In the genomic region with DNA sequence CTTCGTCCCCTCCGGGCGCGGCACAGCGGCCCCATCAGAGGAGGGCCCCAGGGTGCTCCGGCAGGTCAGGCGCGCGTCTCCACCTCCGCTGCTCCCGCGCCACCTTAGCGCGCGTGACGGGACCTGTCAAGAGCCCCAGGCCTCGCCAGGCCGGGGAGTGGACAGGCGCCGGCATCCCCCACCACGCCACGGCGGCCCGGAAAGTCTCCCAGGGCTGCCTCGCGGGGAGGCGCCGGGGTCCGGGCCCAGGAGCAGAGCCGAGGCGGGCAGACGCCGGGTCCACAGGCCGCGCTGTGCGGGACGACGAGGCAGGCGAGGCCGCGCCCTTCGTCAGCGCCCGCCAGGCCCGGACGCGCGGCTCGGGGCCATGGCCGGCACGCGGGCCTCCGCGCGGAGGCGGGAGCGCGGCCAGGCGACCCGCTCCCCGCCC, we compare ENCODE assay signal across 8 cellular contexts. TPM values are rescaled to one million over a fixed set of nuclear protein-coding genes. Genes with fewer than 3 reads are reported as not detected.
DNase-seq lines count a peak whose midpoint lies in the region; ATAC-seq and TF ChIP-seq lines count a peak whose summit lies in the region.

No MANE protein-coding gene starts in this region.

- H3K79me2 ChIP-seq in PC-3 (ENCODE audit: low read length) = peaks cover 51% of the 10 kb centered on the region

- CTCF ChIA-PET in PC-3 (lab: Charles Lee) = no interaction called here

- H3K27ac Mint-ChIP-seq in activated naive CD8-positive, alpha-beta T cell treated with anti-CD3 and anti-CD28 coated beads for 36 hours = peak overlapping the region; percentile 81

- TF ChIP-seq CTCF in PC-3 (conservative IDR thresholded peaks at IDR 0.05; ENCODE audit: low read depth, low read length) = no peak

- H3K9me2 ChIP-seq in PC-3 (replicated peaks; ENCODE audit: low read length) = no peaks in the 10 kb centered on the region

- no peaks in the 10 kb centered on the region for H3K9me3 Mint-ChIP-seq in activated naive CD8-positive, alpha-beta T cell treated with anti-CD3 and anti-CD28 coated beads for 36 hours

- H3K4me3 ChIP-seq in PC-3 (ENCODE audit: low read length) = peak overlapping the region; percentile 88

- H3K9me3 ChIP-seq in PC-3 (ENCODE audit: low read length) = no peaks in the 10 kb centered on the region

- H3K27ac ChIP-seq in PC-3 (ENCODE audit: low read length) = peak overlapping the region; percentile 27; the same call in 1 of the 2 replicates

- H3K36me3 ChIP-seq in PC-3 (ENCODE audit: low read depth, low read length) = no peaks in the 10 kb centered on the region

- ATAC-seq in HG02852 (IDR thresholded peaks at IDR 0.05; ENCODE audit: unreplicated experiment) (peak; percentile 28), PC-3 (peak; percentile 31), left ventricle myocardium superior (peak; percentile 42)

- H3K4me1 ChIP-seq in PC-3 (ENCODE audit: insufficient read depth, low read length) = peaks cover 33% of the 10 kb centered on the region

- DNase-seq in DMS 273 (lab: John Stamatoyannopoulos, UW; ENCODE audit: unreplicated experiment) (peak; percentile 71), DMS 273 treated with DMSO at 0.1 percent for 48 hours (lab: John Stamatoyannopoulos, UW) (no peak), PC-3 (peak; percentile 14), left ventricle myocardium superior (peak; percentile 71), retina (peak; percentile 74), mesenteric fat pad (ENCODE audit: low spot score) (no peak)
- peak; percentile 53 for DNase-seq in activated naive CD8-positive, alpha-beta T cell treated with anti-CD3 and anti-CD28 coated beads for 36 hours

- 0 out of 2 replicates have a peak overlapping the region, but pooled peaks have one; percentile 29 for H2AFZ ChIP-seq in PC-3 (ENCODE audit: low read length)

- intact Hi-C loops in PC-3 (cut with micrococcal nuclease) (loop anchor here (2.0 to 5.0 kb wide), 3 partner anchors 44 to 376 kb away; no protein-coding TSS in a partner anchor), left ventricle myocardium superior (cut with micrococcal nuclease) (no loop called here)

- peak overlapping the region; percentile 84 for H3K4me3 Mint-ChIP-seq in activated naive CD8-positive, alpha-beta T cell treated with anti-CD3 and anti-CD28 coated beads for 36 hours

- H3K4me1 Mint-ChIP-seq in activated naive CD8-positive, alpha-beta T cell treated with anti-CD3 and anti-CD28 coated beads for 36 hours = peaks cover 38% of the 10 kb centered on the region

- peaks cover 20% of the 10 kb centered on the region for H3K36me3 Mint-ChIP-seq in activated naive CD8-positive, alpha-beta T cell treated with anti-CD3 and anti-CD28 coated beads for 36 hours

- POLR2A ChIA-PET in PC-3 (lab: Charles Lee; ENCODE audit: unreplicated experiment) = interaction anchor here (0.6 kb wide), 1 partner anchor 1346 kb away, joined by 3 read pairs; no protein-coding TSS in a partner anchor

- H3F3A ChIP-seq in PC-3 (ENCODE audit: low read length, unreplicated experiment) = no peaks in the 10 kb centered on the region

- BruUV-seq in PC-3 (replicated peaks; lab: Mats Ljungman, UMichigan) = no TSS peak

- H3K27me3 ChIP-seq in PC-3 (ENCODE audit: low read length) = no peaks in the 10 kb centered on the region

- peak overlapping the region; percentile 85 for H3K4me2 ChIP-seq in PC-3 (ENCODE audit: low read length)

- H3K9ac ChIP-seq in PC-3 (ENCODE audit: low read length) = peak overlapping the region; percentile 90

- no peaks in the 10 kb centered on the region for H3K27me3 Mint-ChIP-seq in activated naive CD8-positive, alpha-beta T cell treated with anti-CD3 and anti-CD28 coated beads for 36 hours

- H4K20me1 ChIP-seq in PC-3 (ENCODE audit: low read length) = peaks cover 39% of the 10 kb centered on the region

RNA-seq across cellular contexts. Expression of a gene that starts 0.5 kb away (rescaled TPM):
- total RNA-seq in PC-3 (2014; rRNA removed) = 29.9 and 36.3 TPM in 2 replicates
- total RNA-seq in activated naive CD8-positive, alpha-beta T cell treated with anti-CD3 and anti-CD28 coated beads for 36 hours = 10 to 100 TPM; 53.1 to 60.3 TPM
- total RNA-seq in left ventricle myocardium superior = 23.2 TPM
- 78.3 TPM for total RNA-seq in mesenteric fat pad

Comparison
In these comparisons a context has a peak if more than half of its experiments do, and no peak if none do; other contexts are left out.
1. DNase-seq: peak in DMS 273 (single experiment), PC-3 (single experiment), activated naive CD8-positive, alpha-beta T cell treated with anti-CD3 and anti-CD28 coated beads for 36 hours (single experiment), left ventricle myocardium superior (single experiment) and retina (single experiment); none in DMS 273 treated with DMSO at 0.1 percent for 48 hours (single experiment) and mesenteric fat pad (single experiment).
2. Peak in every context shown above with its lines, with median percentiles within 50 percentile points of each other: ATAC-seq.